ENCODE assay signal across 16 cellular contexts in the genomic region with DNA sequence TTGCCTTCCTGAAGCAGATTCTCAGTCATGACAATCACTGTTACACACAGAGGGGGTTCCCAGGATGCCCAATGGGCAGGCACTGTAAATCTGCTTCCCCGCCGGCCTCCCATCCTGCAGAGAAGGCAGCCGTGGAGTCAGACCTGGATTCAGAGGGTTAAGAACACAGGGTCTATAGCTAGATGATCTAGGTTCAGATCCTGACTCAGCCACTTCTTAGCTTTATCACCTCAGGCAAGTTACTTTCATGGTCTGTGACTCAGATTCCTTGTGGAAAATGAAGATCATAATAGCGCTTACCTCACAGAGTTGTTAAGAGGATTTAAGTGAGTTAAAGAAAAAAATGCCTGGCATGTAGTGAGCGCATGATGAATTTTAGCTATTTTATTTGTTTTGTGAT.
DNase-seq lines count a peak whose midpoint lies in the region; ATAC-seq and TF ChIP-seq lines count a peak whose summit lies in the region.
"Had no signal": no experiment of that assay in that cellular context is flagged by ENCODE, and none has a peak within 500 bp of the region (broad histone marks: within the 10 kb centered on the region; RNA-seq: fewer than 3 reads in every experiment).

No MANE protein-coding gene starts in this region.

- intact Hi-C loops in left lung (cut with DNase I): no loop called here

- ATAC-seq in left lung: peak; percentile 80
- no peak for ATAC-seq in GM18502 (IDR thresholded peaks at IDR 0.05; ENCODE audit: poor library complexity, unreplicated experiment)
- ATAC-seq: CD8-positive, alpha-beta T cell; mucosa of descending colon had no signal

- H3K27ac ChIP-seq in left lung: peak overlapping the region in 1 of 2 donors; percentile 56
- H3K27ac ChIP-seq: skin epidermis had no signal

- CTCF ChIA-PET in BJ (lab: Yijun Ruan, JAX): no interaction called here

- peak; percentile 59 for DNase-seq in BJ (ENCODE audit: low read depth)
- DNase-seq in GM04503 (ENCODE audit: low read depth): peak; percentile 36
- peak; percentile 72 for DNase-seq in astrocyte of the hippocampus (ENCODE audit: low read depth, low spot score)
- no peak for DNase-seq in left lung
- no peak for DNase-seq in NCI-H526 treated with DMSO at 0.1 percent for 48 hours (lab: John Stamatoyannopoulos, UW)
- no peak for DNase-seq in NOMO-1 treated with DMSO at 0.1 percent for 48 hours (lab: John Stamatoyannopoulos, UW; ENCODE audit: unreplicated experiment)
- DNase-seq: activated CD8-positive, alpha-beta memory T cell treated with anti-CD3 and anti-CD28 coated beads for 24 hours; activated naive CD4-positive, alpha-beta T cell; CD8-positive, alpha-beta T cell; glutamatergic neuron; mucosa of descending colon; MV-4-11; NCI-H2171; NK-92 treated with Interleukin-12 subunit alpha and Interleukin-12 subunit beta, amount 100 ng/mL, for 24 hours had no signal

- H3K4me1 ChIP-seq in left lung: no peaks in the 10 kb centered on the region

- no peaks in the 10 kb centered on the region for H3K9me3 ChIP-seq in left lung
- H3K9me3 ChIP-seq: mucosa of descending colon had no signal

- H3K36me3 ChIP-seq in BJ (ENCODE audit: control insufficient read depth, insufficient read depth, low read length): no peaks in the 10 kb centered on the region
- no peaks in the 10 kb centered on the region for H3K36me3 ChIP-seq in left lung

- TF ChIP-seq CTCF in BJ (IDR thresholded peaks at IDR 0.05; ENCODE audit: insufficient read depth, low read depth, low read length) (no peak), left lung (IDR thresholded peaks at IDR 0.05) (no peak)

- H3K4me3 ChIP-seq in BJ (ENCODE audit: low read depth, low read length) (no peak overlapping the region), left lung (no peak overlapping the region)
- H3K4me3 ChIP-seq: mucosa of descending colon, skin epidermis had no signal

- H3K27me3 ChIP-seq in BJ (ENCODE audit: control insufficient read depth, insufficient read depth, low read length): peaks cover 4% of the 10 kb centered on the region
- no peaks in the 10 kb centered on the region for H3K27me3 ChIP-seq in left lung

- POLR2A ChIA-PET in BJ (lab: Charles Lee): no interaction called here

Comparison
In these comparisons a context has a peak if more than half of its experiments do, and no peak if none do; other contexts are left out.
1. DNase-seq: peak in BJ (single experiment), GM04503 (single experiment) and astrocyte of the hippocampus (single experiment); none in left lung (0 of 2), NCI-H526 treated with DMSO at 0.1 percent for 48 hours (single experiment) and NOMO-1 treated with DMSO at 0.1 percent for 48 hours (single experiment).